24 cellular contexts compared by ENCODE assay signal in genomic region chrX:69015564-69016218, GRCh38.
DNase-seq lines count a peak whose midpoint lies in the region; ATAC-seq and TF ChIP-seq lines count a peak whose summit lies in the region.
"Had no signal": no experiment of that assay in that cellular context is flagged by ENCODE, and none has a peak within 500 bp of the region (broad histone marks: within the 10 kb centered on the region; RNA-seq: fewer than 3 reads in every experiment).

No MANE protein-coding gene starts in this region.

- H3K27me3 ChIP-seq in H7 (ENCODE audit: control insufficient read depth, insufficient read depth, low read length) (no peaks in the 10 kb centered on the region), left ventricle myocardium inferior (ENCODE audit: low read depth) (no peaks in the 10 kb centered on the region), A673 (replicated peaks; ENCODE audit: insufficient read depth, low read depth, low read length, poor library complexity) (no peaks in the 10 kb centered on the region)
- H3K27me3 ChIP-seq: BE2C, transverse colon had no signal

- TF ChIP-seq CTCF in left ventricle myocardium inferior (IDR thresholded peaks at IDR 0.05; ENCODE audit: borderline replicate concordance) (no peak), omental fat pad (IDR thresholded peaks at IDR 0.05) (no peak), A673 (conservative IDR thresholded peaks at IDR 0.05; ENCODE audit: low read depth, low read length) (no peak)

- no peaks in the 10 kb centered on the region for H3K36me3 Mint-ChIP-seq in stimulated activated memory B cell treated with anti-CD40 and anti-IgM and Interleukin-4, amounts not matched to agents 10 μg/mL and 1 μg/mL and 100 μg/mL, for 72 hours
- H3K36me3 Mint-ChIP-seq: activated naive CD4-positive, alpha-beta T cell treated with anti-CD3 and anti-CD28 coated beads, Interleukin-2, amount 50 U/mL, for 72 hours had no signal

- no peaks in the 10 kb centered on the region for H3K36me3 ChIP-seq in H7 (replicated peaks; ENCODE audit: control insufficient read depth, insufficient read depth, low read length)
- no peaks in the 10 kb centered on the region for H3K36me3 ChIP-seq in left ventricle myocardium inferior
- H3K36me3 ChIP-seq in A673 (ENCODE audit: insufficient read depth, low read length, poor library complexity, severe bottlenecking): no peaks in the 10 kb centered on the region
- H3K36me3 ChIP-seq: BE2C, transverse colon had no signal

- H3K27me3 Mint-ChIP-seq in stimulated activated memory B cell treated with anti-CD40 and anti-IgM and Interleukin-4, amounts not matched to agents 10 μg/mL and 1 μg/mL and 100 μg/mL, for 72 hours: no peaks in the 10 kb centered on the region
- H3K27me3 Mint-ChIP-seq: activated CD8-positive, alpha-beta T cell treated with anti-CD3 and anti-CD28 coated beads for 36 hours; T-helper 17 cell had no signal

- peak; percentile 20 for DNase-seq in H7
- peak; percentile 25 for DNase-seq in amniotic epithelial cell (ENCODE audit: low read depth)
- DNase-seq in left ventricle myocardium inferior: no peak
- peak; percentile 20 for DNase-seq in omental fat pad (ENCODE audit: low spot score)
- DNase-seq in A673 (ENCODE audit: low spot score): no peak
- DNase-seq in central memory CD4-positive, alpha-beta T cell: no peak
- DNase-seq: ACHN; activated CD8-positive, alpha-beta T cell treated with anti-CD3 and anti-CD28 coated beads for 36 hours; BE2C; dermis blood vessel endothelial cell; IMR-90; NCI-H1105; NCI-H2029 treated with DMSO at 0.1 percent for 48 hours; SK-N-SH; stimulated activated CD8-positive, alpha-beta memory T cell treated with anti-CD3 and anti-CD28 coated beads, Interleukin-4, amount 100 ng/mL, for 48 hours; T-helper 17 cell; transverse colon had no signal

- POLR2A ChIA-PET in A673 (lab: Charles Lee; ENCODE audit: low non-redundant PET): no interaction called here

- H3K9me3 ChIP-seq in left ventricle myocardium inferior (replicated peaks) (no peaks in the 10 kb centered on the region), A673 (ENCODE audit: low read depth, low read length, poor library complexity, severe bottlenecking) (no peaks in the 10 kb centered on the region)
- H3K9me3 ChIP-seq: BE2C, SK-N-SH, transverse colon had no signal

- CTCF ChIA-PET in A673 (lab: Charles Lee): no interaction called here

- BruUV-seq in A673 (replicated peaks; lab: Mats Ljungman, UMichigan): no TSS peak

- H3K4me3 ChIP-seq in H7 (ENCODE audit: insufficient read depth, low read depth, low read length) (no peak overlapping the region), left ventricle myocardium inferior (no peak overlapping the region), A673 (ENCODE audit: low read depth, low read length, poor library complexity, severe bottlenecking) (no peak overlapping the region)
- H3K4me3 ChIP-seq: skin epidermis, transverse colon had no signal

- H3K4me1 ChIP-seq in left ventricle myocardium inferior (peaks cover 42% of the 10 kb centered on the region), A673 (ENCODE audit: insufficient read depth, low read length, poor library complexity, severe bottlenecking) (no peaks in the 10 kb centered on the region)
- H3K4me1 ChIP-seq: BE2C, transverse colon had no signal

- H3K27ac ChIP-seq in left ventricle myocardium inferior (replicated peaks): peak overlapping the region; percentile 62
- no peak overlapping the region for H3K27ac ChIP-seq in A673 (ENCODE audit: low read depth, low read length, poor library complexity, severe bottlenecking)
- H3K27ac ChIP-seq: transverse colon had no signal

- intact Hi-C loops in left ventricle myocardium inferior (cut with micrococcal nuclease): no loop called here
- intact Hi-C loops in A673 (cut with micrococcal nuclease; ENCODE audit: unreplicated experiment): no loop called here

- no peak overlapping the region for H3K4me3 Mint-ChIP-seq in stimulated activated memory B cell treated with anti-CD40 and anti-IgM and Interleukin-4, amounts not matched to agents 10 μg/mL and 1 μg/mL and 100 μg/mL, for 72 hours
- H3K4me3 Mint-ChIP-seq: activated CD8-positive, alpha-beta T cell treated with anti-CD3 and anti-CD28 coated beads for 36 hours; activated T-helper 17 cell treated with anti-CD3 and anti-CD28 coated beads, Interleukin-2, amount 50 U/mL, for 72 hours; central memory CD8-positive, alpha-beta T cell; H9; T-helper 17 cell had no signal

- no peak for ATAC-seq in omental fat pad (ENCODE audit: low FRiP score)
- no peak for ATAC-seq in HG02852 (IDR thresholded peaks at IDR 0.05; ENCODE audit: unreplicated experiment)
- ATAC-seq in stimulated activated memory B cell treated with anti-CD40 and anti-IgM and Interleukin-4, amounts not matched to agents 10 μg/mL and 1 μg/mL and 100 μg/mL, for 72 hours: no peak
- ATAC-seq: activated CD8-positive, alpha-beta T cell treated with anti-CD3 and anti-CD28 coated beads for 36 hours; activated naive CD4-positive, alpha-beta T cell treated with anti-CD3 and anti-CD28 coated beads, Interleukin-2, amount 50 U/mL, for 72 hours; activated T-helper 17 cell treated with anti-CD3 and anti-CD28 coated beads, Interleukin-2, amount 50 U/mL, for 72 hours; T-helper 17 cell had no signal

- H3K9me3 Mint-ChIP-seq in stimulated activated memory B cell treated with anti-CD40 and anti-IgM and Interleukin-4, amounts not matched to agents 10 μg/mL and 1 μg/mL and 100 μg/mL, for 72 hours: no peaks in the 10 kb centered on the region
- H3K9me3 Mint-ChIP-seq: activated CD8-positive, alpha-beta T cell treated with anti-CD3 and anti-CD28 coated beads for 36 hours; activated naive CD4-positive, alpha-beta T cell treated with anti-CD3 and anti-CD28 coated beads, Interleukin-2, amount 50 U/mL, for 72 hours; activated T-helper 17 cell treated with anti-CD3 and anti-CD28 coated beads, Interleukin-2, amount 50 U/mL, for 72 hours; central memory CD8-positive, alpha-beta T cell had no signal

- H3K27ac Mint-ChIP-seq in stimulated activated memory B cell treated with anti-CD40 and anti-IgM and Interleukin-4, amounts not matched to agents 10 μg/mL and 1 μg/mL and 100 μg/mL, for 72 hours: no peak overlapping the region
- H3K27ac Mint-ChIP-seq: activated CD8-positive, alpha-beta T cell treated with anti-CD3 and anti-CD28 coated beads for 36 hours; activated naive CD4-positive, alpha-beta T cell treated with anti-CD3 and anti-CD28 coated beads, Interleukin-2, amount 50 U/mL, for 72 hours; activated T-helper 17 cell treated with anti-CD3 and anti-CD28 coated beads, Interleukin-2, amount 50 U/mL, for 72 hours; H9; T-helper 17 cell had no signal

- H3K4me1 Mint-ChIP-seq in stimulated activated memory B cell treated with anti-CD40 and anti-IgM and Interleukin-4, amounts not matched to agents 10 μg/mL and 1 μg/mL and 100 μg/mL, for 72 hours: no peaks in the 10 kb centered on the region
- H3K4me1 Mint-ChIP-seq: activated T-helper 17 cell treated with anti-CD3 and anti-CD28 coated beads, Interleukin-2, amount 50 U/mL, for 72 hours; central memory CD8-positive, alpha-beta T cell; T-helper 17 cell had no signal

Comparison
In these comparisons a context has a peak if more than half of its experiments do, and no peak if none do; other contexts are left out.
1. DNase-seq: peak in H7 (single experiment), amniotic epithelial cell (single experiment) and omental fat pad (single experiment); none in left ventricle myocardium inferior (single experiment), A673 (single experiment) and central memory CD4-positive, alpha-beta T cell (single experiment).